ENCODE assay signal across 1 cellular context in genomic region chr7:36420307-36420706, GRCh38.
TF ChIP-seq lines count a peak whose summit lies in the region.

No MANE protein-coding gene starts in this region.

TF ChIP-seq in HepG2, 621 proteins besides CTCF, POLR2A, EP300 and RAD21 (continued from another document):
- TF ChIP-seq MAFK (conservative IDR thresholded peaks at IDR 0.05 in 1 of 2, IDR thresholded peaks at IDR 0.05 in 1 of 2; ENCODE audit: low read length in 2 of 2) (peak; percentile 11 to 71; a peak in 2 of 4 replicates), JDP2 (CRISPR knock-in tag; IDR thresholded peaks at IDR 0.05; ENCODE audit: borderline replicate concordance) (no peak), SP5 (CRISPR knock-in tag; IDR thresholded peaks at IDR 0.05; ENCODE audit: borderline replicate concordance, low read depth) (no peak), PAWR (CRISPR knock-in tag; IDR thresholded peaks at IDR 0.05; ENCODE audit: borderline replicate concordance) (no peak), ZEB1 (IDR thresholded peaks at IDR 0.05; ENCODE audit: insufficient replicate concordance, low read depth) (no peak), MAFF (IDR thresholded peaks at IDR 0.05; ENCODE audit: low read depth, low read length) (peak; percentile 50; the same call in 1 of the 2 replicates), TP53 (CRISPR knock-in tag; conservative IDR thresholded peaks at IDR 0.05) (no peak)
- TF ChIP-seq, protein P1, sequence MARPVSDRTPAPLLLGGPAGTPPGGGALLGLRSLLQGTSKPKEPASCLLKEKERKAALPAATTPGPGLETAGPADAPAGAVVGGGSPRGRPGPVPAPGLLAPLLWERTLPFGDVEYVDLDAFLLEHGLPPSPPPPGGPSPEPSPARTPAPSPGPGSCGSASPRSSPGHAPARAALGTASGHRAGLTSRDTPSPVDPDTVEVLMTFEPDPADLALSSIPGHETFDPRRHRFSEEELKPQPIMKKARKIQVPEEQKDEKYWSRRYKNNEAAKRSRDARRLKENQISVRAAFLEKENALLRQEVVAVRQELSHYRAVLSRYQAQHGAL (CRISPR knock-in tag; IDR thresholded peaks at IDR 0.05; ENCODE audit: not compliant biosample characterization) = no peak
